Comparison of ENCODE assay signal across 16 cellular contexts in the genomic region with DNA sequence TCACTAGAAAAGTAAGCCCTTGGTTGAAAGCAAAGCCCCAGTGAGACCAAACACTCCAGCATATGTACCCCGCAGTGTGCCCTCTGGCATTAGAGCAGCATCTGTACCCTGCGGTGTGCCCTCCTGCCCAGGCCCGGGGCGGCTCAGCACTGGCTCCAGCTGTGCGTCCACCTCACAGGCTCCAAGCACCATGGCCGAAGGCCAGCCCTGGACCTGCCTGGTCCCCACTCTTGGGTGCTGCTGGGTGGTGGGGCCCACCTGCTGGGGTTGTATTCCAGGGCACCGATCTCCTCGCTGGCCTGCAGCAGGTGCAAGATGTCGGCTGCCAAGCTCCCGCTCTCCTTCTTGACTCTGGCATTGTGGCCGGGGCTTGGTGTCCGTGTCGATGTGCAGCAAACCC.
"Had no signal": no experiment of that assay in that cellular context is flagged by ENCODE, and none has a peak within 500 bp of the region (broad histone marks: within the 10 kb centered on the region; RNA-seq: fewer than 3 reads in every experiment).

No MANE protein-coding gene starts in this region.

- H3K27me3 Mint-ChIP-seq: naive thymus-derived CD4-positive, alpha-beta T cell; type B pancreatic cell had no signal

- ATAC-seq: gastrocnemius medialis; heart right ventricle; left cardiac atrium; naive thymus-derived CD4-positive, alpha-beta T cell had no signal

- H3K4me3 Mint-ChIP-seq: immature natural killer cell; naive thymus-derived CD4-positive, alpha-beta T cell; nephron progenitor cell; type B pancreatic cell had no signal

- H3K27ac ChIP-seq: esophagus muscularis mucosa, gastrocnemius medialis, heart right ventricle, right atrium auricular region, sigmoid colon, skin epidermis, vagina had no signal

- H3K27ac Mint-ChIP-seq: immature natural killer cell; naive thymus-derived CD4-positive, alpha-beta T cell; nephron progenitor cell; type B pancreatic cell had no signal

- H3K36me3 Mint-ChIP-seq: type B pancreatic cell had no signal

- H3K9me3 ChIP-seq: esophagus muscularis mucosa, gastrocnemius medialis, heart right ventricle, right atrium auricular region, sigmoid colon, vagina had no signal

- H3K4me1 Mint-ChIP-seq: immature natural killer cell, nephron progenitor cell had no signal

- H3K4me1 ChIP-seq: esophagus muscularis mucosa, gastrocnemius medialis, heart right ventricle, right atrium auricular region, sigmoid colon, vagina had no signal

- H3K36me3 ChIP-seq: esophagus muscularis mucosa, gastrocnemius medialis, heart right ventricle, right atrium auricular region, sigmoid colon, vagina had no signal

- H3K4me3 ChIP-seq: esophagus muscularis mucosa, gastrocnemius medialis, heart right ventricle, right atrium auricular region, sigmoid colon, skin epidermis, vagina had no signal

- DNase-seq: effector memory CD4-positive, alpha-beta T cell; gastrocnemius medialis; heart right ventricle; immature natural killer cell; left cardiac atrium; mesendoderm; naive thymus-derived CD4-positive, alpha-beta T cell; nephron progenitor cell; sigmoid colon; stimulated activated CD4-positive, alpha-beta T cell treated with anti-CD3 and anti-CD28 coated beads, Interleukin-12 subunit alpha, Interleukin-12 subunit beta, amount 100 ng/mL, for 4 hours; stimulated activated naive CD4-positive, alpha-beta T cell treated with Interleukin-2 at 50 U/mL for 16 hours had no signal

- H3K27me3 ChIP-seq: esophagus muscularis mucosa, gastrocnemius medialis, heart right ventricle, right atrium auricular region, sigmoid colon, vagina had no signal
